40 cellular contexts compared by ENCODE assay signal in genomic region chr3:63308072-63308471, GRCh38. TPM values are rescaled to one million over a fixed set of nuclear protein-coding genes. Genes with fewer than 3 reads are reported as not detected.
"Had no signal": no experiment of that assay in that cellular context is flagged by ENCODE, and none has a peak within 500 bp of the region (broad histone marks: within the 10 kb centered on the region; RNA-seq: fewer than 3 reads in every experiment).

No MANE protein-coding gene starts in this region.

- FAIRE-seq: bronchial epithelial cell had no signal

- H3K9me3 ChIP-seq: ascending aorta had no signal

- H3K27me3 ChIP-seq: ascending aorta had no signal

- H3K4me3 Mint-ChIP-seq: activated CD4-positive, alpha-beta memory T cell treated with anti-CD3 and anti-CD28 coated beads, Interleukin-2, amount 10 ng/mL, durations not matched to agents 7 days and 5 days; activated CD4-positive, alpha-beta T cell treated with anti-CD3 and anti-CD28 coated beads for 36 hours; activated CD4-positive, alpha-beta T cell treated with anti-CD3 and anti-CD28 coated beads, Interleukin-2, amount 10 ng/mL, durations not matched to agents 7 days and 5 days; activated CD8-positive, alpha-beta memory T cell treated with anti-CD3 and anti-CD28 coated beads, Interleukin-2, amount 10 ng/mL, durations not matched to agents 7 days and 5 days; activated CD8-positive, alpha-beta T cell treated with anti-CD3 and anti-CD28 coated beads, Interleukin-2, amount 10 ng/mL, durations not matched to agents 7 days and 5 days; activated naive CD4-positive, alpha-beta T cell treated with anti-CD3 and anti-CD28 coated beads, Interleukin-2, amount 10 ng/mL, durations not matched to agents 7 days and 5 days; activated naive CD4-positive, alpha-beta T cell treated with anti-CD3 and anti-CD28 coated beads, Interleukin-2, amount 50 U/mL, for 24 hours; activated naive CD8-positive, alpha-beta T cell; activated naive CD8-positive, alpha-beta T cell treated with anti-CD3 and anti-CD28 coated beads, Interleukin-2, amount 10 ng/mL, durations not matched to agents 7 days and 5 days; activated naive CD8-positive, alpha-beta T cell treated with anti-CD3 and anti-CD28 coated beads, Interleukin-2, amount 50 U/mL, for 24 hours; activated T-cell treated with anti-CD3 and anti-CD28 coated beads, Interleukin-2, amount 50 U/mL, for 24 hours; brain; central memory CD8-positive, alpha-beta T cell; T-helper 1 cell treated with Interleukin-12 subunit alpha and Interleukin-12 subunit beta and Interleukin-4 antibody, amounts not matched to agents 30 μg/mL and 1 μg/mL, for 36 hours; T-helper 2 cell treated with Interferon-gamma antibody and Interleukin-4, amounts not matched to agents 5 μg/mL and 100 μg/mL, for 36 hours; WTC11 had no signal

- H3K27me3 Mint-ChIP-seq: activated CD4-positive, alpha-beta memory T cell treated with anti-CD3 and anti-CD28 coated beads, Interleukin-2, amount 10 ng/mL, durations not matched to agents 7 days and 5 days; activated CD4-positive, alpha-beta T cell treated with anti-CD3 and anti-CD28 coated beads, Interleukin-2, amount 10 ng/mL, durations not matched to agents 7 days and 5 days; activated CD8-positive, alpha-beta memory T cell treated with anti-CD3 and anti-CD28 coated beads, Interleukin-2, amount 10 ng/mL, durations not matched to agents 7 days and 5 days; activated naive CD4-positive, alpha-beta T cell treated with anti-CD3 and anti-CD28 coated beads, Interleukin-2, amount 10 ng/mL, durations not matched to agents 7 days and 5 days; activated naive CD4-positive, alpha-beta T cell treated with anti-CD3 and anti-CD28 coated beads, Interleukin-2, amount 50 U/mL, for 24 hours; activated T-cell treated with anti-CD3 and anti-CD28 coated beads, Interleukin-2, amount 50 U/mL, for 24 hours; brain; central memory CD8-positive, alpha-beta T cell had no signal

- H3K4me1 ChIP-seq: ascending aorta had no signal

- H3K27ac Mint-ChIP-seq: activated CD4-positive, alpha-beta memory T cell treated with anti-CD3 and anti-CD28 coated beads, Interleukin-2, amount 10 ng/mL, durations not matched to agents 7 days and 5 days; activated CD4-positive, alpha-beta T cell treated with anti-CD3 and anti-CD28 coated beads for 36 hours; activated CD4-positive, alpha-beta T cell treated with anti-CD3 and anti-CD28 coated beads, Interleukin-2, amount 10 ng/mL, durations not matched to agents 7 days and 5 days; activated CD8-positive, alpha-beta memory T cell treated with anti-CD3 and anti-CD28 coated beads, Interleukin-2, amount 10 ng/mL, durations not matched to agents 7 days and 5 days; activated CD8-positive, alpha-beta T cell treated with anti-CD3 and anti-CD28 coated beads, Interleukin-2, amount 10 ng/mL, durations not matched to agents 7 days and 5 days; activated naive CD4-positive, alpha-beta T cell treated with anti-CD3 and anti-CD28 coated beads, Interleukin-2, amount 10 ng/mL, durations not matched to agents 7 days and 5 days; activated naive CD4-positive, alpha-beta T cell treated with anti-CD3 and anti-CD28 coated beads, Interleukin-2, amount 50 U/mL, for 24 hours; activated naive CD8-positive, alpha-beta T cell; activated naive CD8-positive, alpha-beta T cell treated with anti-CD3 and anti-CD28 coated beads, Interleukin-2, amount 10 ng/mL, durations not matched to agents 7 days and 5 days; activated naive CD8-positive, alpha-beta T cell treated with anti-CD3 and anti-CD28 coated beads, Interleukin-2, amount 50 U/mL, for 24 hours; activated T-cell treated with anti-CD3 and anti-CD28 coated beads, Interleukin-2, amount 50 U/mL, for 24 hours; activated T-helper 2 cell treated with anti-CD3 and anti-CD28 coated beads, Interferon-gamma antibody, Interleukin-2, Interleukin-4, amounts not matched to agents 10 μg/mL and 5 μg/mL and 100 μg/mL, durations not matched to agents 14 hours and 24 hours and 36 hours; brain; T-helper 1 cell treated with Interleukin-12 subunit alpha and Interleukin-12 subunit beta and Interleukin-4 antibody, amounts not matched to agents 30 μg/mL and 1 μg/mL, for 36 hours; T-helper 2 cell treated with Interferon-gamma antibody and Interleukin-4, amounts not matched to agents 5 μg/mL and 100 μg/mL, for 36 hours; WTC11 had no signal

- H3K4me1 Mint-ChIP-seq: activated CD4-positive, alpha-beta memory T cell treated with anti-CD3 and anti-CD28 coated beads, Interleukin-2, amount 10 ng/mL, durations not matched to agents 7 days and 5 days; activated CD4-positive, alpha-beta T cell treated with anti-CD3 and anti-CD28 coated beads for 36 hours; activated CD4-positive, alpha-beta T cell treated with anti-CD3 and anti-CD28 coated beads, Interleukin-2, amount 10 ng/mL, durations not matched to agents 7 days and 5 days; activated CD8-positive, alpha-beta memory T cell treated with anti-CD3 and anti-CD28 coated beads, Interleukin-2, amount 10 ng/mL, durations not matched to agents 7 days and 5 days; activated naive CD4-positive, alpha-beta T cell treated with anti-CD3 and anti-CD28 coated beads, Interleukin-2, amount 10 ng/mL, durations not matched to agents 7 days and 5 days; activated naive CD4-positive, alpha-beta T cell treated with anti-CD3 and anti-CD28 coated beads, Interleukin-2, amount 50 U/mL, for 24 hours; activated naive CD8-positive, alpha-beta T cell treated with anti-CD3 and anti-CD28 coated beads, Interleukin-2, amount 10 ng/mL, durations not matched to agents 7 days and 5 days; activated naive CD8-positive, alpha-beta T cell treated with anti-CD3 and anti-CD28 coated beads, Interleukin-2, amount 50 U/mL, for 24 hours; central memory CD8-positive, alpha-beta T cell had no signal

- H3K4me3 ChIP-seq: ascending aorta, cardiac muscle cell had no signal

- DNase-seq: activated CD4-positive, alpha-beta memory T cell treated with anti-CD3 and anti-CD28 coated beads, Interleukin-2, amount 10 ng/mL, durations not matched to agents 7 days and 5 days; activated CD4-positive, alpha-beta T cell treated with anti-CD3 and anti-CD28 coated beads for 1 hour; activated CD4-positive, alpha-beta T cell treated with anti-CD3 and anti-CD28 coated beads for 36 hours; activated CD4-positive, alpha-beta T cell treated with anti-CD3 and anti-CD28 coated beads for 48 hours; activated CD4-positive, alpha-beta T cell treated with anti-CD3 and anti-CD28 coated beads, Interleukin-2, amount 10 ng/mL, durations not matched to agents 7 days and 5 days; activated CD4-positive, alpha-beta T cell treated with anti-CD3 and anti-CD28 coated beads, Interleukin-2, amount 50 U/mL, for 48 hours; activated CD4-positive, CD25-positive, alpha-beta regulatory T cell; activated CD8-positive, alpha-beta memory T cell treated with anti-CD3 and anti-CD28 coated beads for 24 hours; activated CD8-positive, alpha-beta memory T cell treated with anti-CD3 and anti-CD28 coated beads, Interleukin-2, amount 10 ng/mL, durations not matched to agents 7 days and 5 days; activated CD8-positive, alpha-beta memory T cell treated with anti-CD3 and anti-CD28 coated beads, Interleukin-2, amount 50 U/mL, for 48 hours; activated CD8-positive, alpha-beta T cell treated with anti-CD3 and anti-CD28 coated beads, Interleukin-2, amount 10 ng/mL, durations not matched to agents 7 days and 5 days; activated effector memory CD4-positive, alpha-beta T cell treated with Interleukin-2 at 50 U/mL for 16 hours; activated gamma-delta T cell; activated naive CD4-positive, alpha-beta T cell treated with anti-CD3 and anti-CD28 coated beads, Interleukin-2, amount 10 ng/mL, durations not matched to agents 7 days and 5 days; activated naive CD4-positive, alpha-beta T cell treated with Interleukin-2 at 50 U/mL for 16 hours; activated naive CD8-positive, alpha-beta T cell treated with anti-CD3 and anti-CD28 coated beads, Interleukin-2, amount 10 ng/mL, durations not matched to agents 7 days and 5 days; activated naive CD8-positive, alpha-beta T cell treated with anti-CD3 and anti-CD28 coated beads, Interleukin-2, amount 50 U/mL, for 24 hours; activated T-cell treated with anti-CD3 and anti-CD28 coated beads, Interleukin-2, amount 50 U/mL, for 24 hours; activated T-cell treated with anti-CD3 and anti-CD28 coated beads, Interleukin-2, amount 50 U/mL, for 48 hours; amygdala; anterior cingulate cortex; caudate nucleus; cerebellar nuclear complex; T-helper 2 cell; T-helper 9 cell; WERI-Rb-1 had no signal

- H3K27ac ChIP-seq: ascending aorta, cardiac muscle cell, WERI-Rb-1 had no signal

- H3K36me3 Mint-ChIP-seq: activated CD8-positive, alpha-beta memory T cell treated with anti-CD3 and anti-CD28 coated beads, Interleukin-2, amount 10 ng/mL, durations not matched to agents 7 days and 5 days; activated naive CD4-positive, alpha-beta T cell treated with anti-CD3 and anti-CD28 coated beads, Interleukin-2, amount 10 ng/mL, durations not matched to agents 7 days and 5 days; activated naive CD4-positive, alpha-beta T cell treated with anti-CD3 and anti-CD28 coated beads, Interleukin-2, amount 50 U/mL, for 24 hours; activated naive CD8-positive, alpha-beta T cell; activated naive CD8-positive, alpha-beta T cell treated with anti-CD3 and anti-CD28 coated beads, Interleukin-2, amount 10 ng/mL, durations not matched to agents 7 days and 5 days; brain; WTC11 had no signal

- H3K9me3 Mint-ChIP-seq: activated CD4-positive, alpha-beta memory T cell treated with anti-CD3 and anti-CD28 coated beads, Interleukin-2, amount 10 ng/mL, durations not matched to agents 7 days and 5 days; activated CD4-positive, alpha-beta T cell treated with anti-CD3 and anti-CD28 coated beads, Interleukin-2, amount 10 ng/mL, durations not matched to agents 7 days and 5 days; activated naive CD4-positive, alpha-beta T cell treated with anti-CD3 and anti-CD28 coated beads, Interleukin-2, amount 10 ng/mL, durations not matched to agents 7 days and 5 days; activated naive CD8-positive, alpha-beta T cell treated with anti-CD3 and anti-CD28 coated beads, Interleukin-2, amount 10 ng/mL, durations not matched to agents 7 days and 5 days; activated T-helper 2 cell treated with anti-CD3 and anti-CD28 coated beads, Interferon-gamma antibody, Interleukin-2, Interleukin-4, amounts not matched to agents 10 μg/mL and 5 μg/mL and 100 μg/mL, durations not matched to agents 14 hours and 24 hours and 36 hours; T-helper 1 cell treated with Interleukin-12 subunit alpha and Interleukin-12 subunit beta and Interleukin-4 antibody, amounts not matched to agents 30 μg/mL and 1 μg/mL, for 36 hours; T-helper 2 cell treated with Interferon-gamma antibody and Interleukin-4, amounts not matched to agents 5 μg/mL and 100 μg/mL, for 36 hours; WTC11 had no signal

- ATAC-seq: activated CD4-positive, alpha-beta T cell treated with anti-CD3 and anti-CD28 coated beads for 36 hours; activated CD4-positive, CD25-positive, alpha-beta regulatory T cell treated with anti-CD3 and anti-CD28 coated beads, Interleukin-2, amount 50 U/mL, for 24 hours; activated CD8-positive, alpha-beta memory T cell treated with anti-CD3 and anti-CD28 coated beads, Interleukin-2, amount 10 ng/mL, durations not matched to agents 7 days and 5 days; activated CD8-positive, alpha-beta T cell treated with anti-CD3 and anti-CD28 coated beads, Interleukin-2, amount 10 ng/mL, durations not matched to agents 7 days and 5 days; activated naive CD8-positive, alpha-beta T cell treated with anti-CD3 and anti-CD28 coated beads, Interleukin-2, amount 50 U/mL, for 24 hours; WTC11 had no signal

- H3K36me3 ChIP-seq: ascending aorta, cardiac muscle cell, WERI-Rb-1 had no signal

RNA-seq across cellular contexts. Expression of gene SYNPR, which starts 30.0 kb away (rescaled TPM):
- total RNA-seq: activated CD4-positive, alpha-beta memory T cell treated with anti-CD3 and anti-CD28 coated beads, Interleukin-2, amount 10 ng/mL, durations not matched to agents 7 days and 5 days; activated CD4-positive, alpha-beta T cell treated with anti-CD3 and anti-CD28 coated beads for 36 hours; activated CD4-positive, alpha-beta T cell treated with anti-CD3 and anti-CD28 coated beads, Interleukin-2, amount 10 ng/mL, durations not matched to agents 7 days and 5 days; activated CD8-positive, alpha-beta memory T cell treated with anti-CD3 and anti-CD28 coated beads, Interleukin-2, amount 10 ng/mL, durations not matched to agents 7 days and 5 days; activated CD8-positive, alpha-beta T cell treated with anti-CD3 and anti-CD28 coated beads, Interleukin-2, amount 10 ng/mL, durations not matched to agents 7 days and 5 days; activated naive CD8-positive, alpha-beta T cell treated with anti-CD3 and anti-CD28 coated beads, Interleukin-2, amount 10 ng/mL, durations not matched to agents 7 days and 5 days; activated T-helper 2 cell treated with anti-CD3 and anti-CD28 coated beads, Interferon-gamma antibody, Interleukin-2, Interleukin-4, amounts not matched to agents 10 μg/mL and 5 μg/mL and 100 μg/mL, durations not matched to agents 14 hours and 24 hours and 36 hours; ascending aorta; bronchial epithelial cell; chondrocyte had no signal
- polyA plus RNA-seq: adipose tissue had no signal
